In the genomic region with DNA sequence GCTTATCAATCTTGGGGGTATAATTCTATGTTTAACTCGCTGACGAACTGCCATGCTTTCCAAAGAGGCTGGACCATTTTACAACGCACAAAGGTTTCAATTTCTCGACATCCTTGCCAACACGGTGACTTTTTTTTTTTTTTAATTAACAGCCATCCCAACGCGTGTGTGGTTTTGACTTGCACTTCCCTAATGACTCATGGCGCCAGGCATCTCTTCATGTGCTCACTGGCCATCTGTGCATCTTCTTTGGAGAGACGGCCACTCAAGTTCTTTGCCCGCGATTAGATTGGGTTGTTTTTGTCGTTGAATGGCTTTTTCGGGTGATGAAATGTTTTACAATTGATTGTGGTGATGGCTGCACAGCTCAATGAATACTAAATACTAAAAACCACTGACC, we compare ENCODE assay signal across 22 cellular contexts. TPM values are rescaled to one million over a fixed set of nuclear protein-coding genes. Genes with fewer than 3 reads are reported as not detected.
DNase-seq lines count a peak whose midpoint lies in the region; ATAC-seq, FAIRE-seq and TF ChIP-seq lines count a peak whose summit lies in the region.
"Had no signal": no experiment of that assay in that cellular context is flagged by ENCODE, and none has a peak within 500 bp of the region (broad histone marks: within the 10 kb centered on the region; RNA-seq: fewer than 3 reads in every experiment).

No MANE protein-coding gene starts in this region.

- no peak overlapping the region for H3K27ac Mint-ChIP-seq in astrocyte (ENCODE audit: unreplicated experiment)
- H3K27ac Mint-ChIP-seq: activated CD4-positive, alpha-beta memory T cell treated with anti-CD3 and anti-CD28 coated beads, Interleukin-2, amount 10 ng/mL, durations not matched to agents 7 days and 5 days; activated naive CD4-positive, alpha-beta T cell treated with anti-CD3 and anti-CD28 coated beads, Interleukin-2, amount 50 U/mL, for 72 hours; endodermal cell had no signal

- H3K27me3 ChIP-seq in astrocyte (ENCODE audit: insufficient read depth, low read length), result no peaks in the 10 kb centered on the region
- H3K27me3 ChIP-seq: MG63, pancreas had no signal

- no peaks in the 10 kb centered on the region for H3K79me2 ChIP-seq in astrocyte (ENCODE audit: insufficient read depth, low read length)

- no peaks in the 10 kb centered on the region for H3K4me1 ChIP-seq in astrocyte (ENCODE audit: insufficient read depth, low read length)
- H3K4me1 ChIP-seq: pancreas had no signal

- ATAC-seq in HG02884 (IDR thresholded peaks at IDR 0.05; ENCODE audit: unreplicated experiment) (no peak), GM21367 (IDR thresholded peaks at IDR 0.05; ENCODE audit: unreplicated experiment) (no peak)
- ATAC-seq: naive thymus-derived CD4-positive, alpha-beta T cell; pancreas; right cardiac atrium had no signal

- peaks cover 18% of the 10 kb centered on the region for H4K20me1 ChIP-seq in astrocyte (ENCODE audit: insufficient read depth, low read length)

- H3K36me3 ChIP-seq in astrocyte (ENCODE audit: insufficient read depth, low read length), result peaks cover 33% of the 10 kb centered on the region

- FAIRE-seq in astrocyte (lab: Jason Lieb, UNC), result no peak
- FAIRE-seq: pancreas had no signal

- H3K27me3 Mint-ChIP-seq in astrocyte (ENCODE audit: low read depth, unreplicated experiment), result no peaks in the 10 kb centered on the region
- H3K27me3 Mint-ChIP-seq: activated CD4-positive, alpha-beta memory T cell treated with anti-CD3 and anti-CD28 coated beads, Interleukin-2, amount 10 ng/mL, durations not matched to agents 7 days and 5 days; naive thymus-derived CD4-positive, alpha-beta T cell had no signal

- H2AFZ ChIP-seq in astrocyte (ENCODE audit: low read depth, low read length), result no peak overlapping the region

- H3K9me3 ChIP-seq in astrocyte (ENCODE audit: insufficient read depth, low read depth, low read length), result no peaks in the 10 kb centered on the region
- H3K9me3 ChIP-seq: MG63, pancreas had no signal

- H3K4me3 Mint-ChIP-seq in astrocyte (ENCODE audit: unreplicated experiment), result no peak overlapping the region
- H3K4me3 Mint-ChIP-seq: activated CD4-positive, alpha-beta memory T cell treated with anti-CD3 and anti-CD28 coated beads, Interleukin-2, amount 10 ng/mL, durations not matched to agents 7 days and 5 days; endodermal cell had no signal

- peak; percentile 9 for DNase-seq in NCI-H2107 treated with DMSO at 0.1 percent for 48 hours (lab: John Stamatoyannopoulos, UW; ENCODE audit: unreplicated experiment)
- no peak for DNase-seq in NCI-H2107 (lab: John Stamatoyannopoulos, UW)
- DNase-seq in DMS 273 treated with DMSO at 0.1 percent for 48 hours (lab: John Stamatoyannopoulos, UW), result peak; percentile 51
- DNase-seq in NCI-H446 (lab: John Stamatoyannopoulos, UW), result peak; percentile 1 to 42
- DNase-seq in astrocyte (ENCODE audit: low read depth), result peak; percentile 36
- no peak for DNase-seq in cerebellum (ENCODE audit: low spot score)
- DNase-seq: activated CD4-positive, alpha-beta memory T cell treated with anti-CD3 and anti-CD28 coated beads, Interleukin-2, amount 10 ng/mL, durations not matched to agents 7 days and 5 days; activated T-cell treated with anti-CD3 and anti-CD28 coated beads, Interleukin-2, amount 50 U/mL, for 48 hours; endodermal cell; mesendoderm; MG63; naive thymus-derived CD4-positive, alpha-beta T cell; NCI-H2081 treated with DMSO at 0.1 percent for 48 hours; NCI-H69; pancreas; right cardiac atrium; SHP77 treated with DMSO at 0.1 percent for 48 hours; substantia nigra had no signal

- H3K4me1 Mint-ChIP-seq in astrocyte (ENCODE audit: low read depth, unreplicated experiment), result no peaks in the 10 kb centered on the region
- H3K4me1 Mint-ChIP-seq: endodermal cell had no signal

- no peak overlapping the region for H3K4me3 ChIP-seq in astrocyte (ENCODE audit: insufficient read depth, low read depth, low read length)
- H3K4me3 ChIP-seq: MG63, pancreas had no signal

- no peaks in the 10 kb centered on the region for H3K9me3 Mint-ChIP-seq in astrocyte (ENCODE audit: unreplicated experiment)
- H3K9me3 Mint-ChIP-seq: activated CD4-positive, alpha-beta memory T cell treated with anti-CD3 and anti-CD28 coated beads, Interleukin-2, amount 10 ng/mL, durations not matched to agents 7 days and 5 days; activated naive CD4-positive, alpha-beta T cell treated with anti-CD3 and anti-CD28 coated beads, Interleukin-2, amount 50 U/mL, for 72 hours; endodermal cell; naive thymus-derived CD4-positive, alpha-beta T cell had no signal

- TF ChIP-seq CTCF in astrocyte (IDR thresholded peaks at IDR 0.05; ENCODE audit: insufficient read depth, low read depth, low read length), result no peak

- H3K9ac ChIP-seq in astrocyte (ENCODE audit: low read length), result no peak overlapping the region

- H3K4me2 ChIP-seq in astrocyte (ENCODE audit: low read length), result no peak overlapping the region

- H3K36me3 Mint-ChIP-seq in astrocyte (ENCODE audit: low read depth, unreplicated experiment), result peaks cover 30% of the 10 kb centered on the region

- H3K27ac ChIP-seq in astrocyte (ENCODE audit: low read depth, low read length), result no peak overlapping the region
- H3K27ac ChIP-seq: 22Rv1, pancreas had no signal

RNA-seq across cellular contexts. Expression of a gene that starts 12.5 kb away (rescaled TPM):
- total RNA-seq in astrocyte, result 2.7 and 4.2 TPM in 2 replicates
- total RNA-seq in cerebellum, result 1.9 TPM

RNA-seq across cellular contexts. Expression of a gene that starts 14.0 kb away (rescaled TPM):
- total RNA-seq in astrocyte (13.8 and 18.6 TPM in 2 replicates), cerebellum (6.3 TPM)

RNA-seq across cellular contexts. Expression of a gene that starts 22.5 kb away (rescaled TPM):
- total RNA-seq in astrocyte (14.0 and 17.4 TPM in 2 replicates), cerebellum (6.5 TPM)

RNA-seq across cellular contexts. Expression of a gene that starts 24.4 kb away (rescaled TPM):
- total RNA-seq in astrocyte (71.5 and 71.7 TPM in 2 replicates), cerebellum (18.3 TPM)

RNA-seq across cellular contexts. Expression of a gene that starts 24.4 kb away (rescaled TPM):
- 91.6 and 94.4 TPM in 2 replicates for total RNA-seq in astrocyte
- total RNA-seq in cerebellum, result 20.8 TPM

Comparison
In these comparisons a context has a peak if more than half of its experiments do, and no peak if none do; other contexts are left out.
1. DNase-seq: peak in NCI-H2107 treated with DMSO at 0.1 percent for 48 hours (single experiment), DMS 273 treated with DMSO at 0.1 percent for 48 hours (single experiment), NCI-H446 (2 of 2) and astrocyte (single experiment); none in NCI-H2107 (single experiment) and cerebellum (single experiment).